In the genomic region with DNA sequence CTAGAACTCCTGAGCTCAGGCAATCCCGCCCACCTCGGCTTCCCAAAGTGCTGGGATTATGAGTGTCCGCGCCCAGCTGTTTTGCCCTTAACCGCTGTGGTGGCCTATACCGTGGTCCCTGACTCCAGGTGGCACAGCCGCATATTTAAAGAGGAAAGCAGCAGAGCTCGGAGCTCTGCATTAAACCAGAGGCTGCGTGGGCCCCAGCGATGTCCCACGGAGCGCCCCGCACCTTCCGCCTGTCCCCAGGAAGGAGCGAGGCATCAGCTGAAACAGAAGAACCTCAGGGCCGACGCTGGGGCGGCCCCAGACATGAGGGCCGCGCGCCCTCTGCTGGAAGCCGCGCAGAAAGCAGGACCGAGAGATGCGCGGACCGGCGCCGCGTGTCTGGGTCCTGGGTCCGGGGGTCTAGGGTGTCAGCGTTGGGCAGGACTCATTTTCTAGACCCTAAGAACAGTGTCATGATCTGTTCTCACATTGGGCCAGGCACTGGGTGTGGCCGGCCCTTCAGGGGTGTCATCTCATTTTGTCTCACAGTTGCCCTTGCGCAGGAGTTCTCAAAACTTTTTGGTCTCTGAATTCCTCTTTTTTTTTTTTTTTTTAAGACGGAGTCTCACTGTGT, we compare ENCODE assay signal across 8 cellular contexts. TPM values are rescaled to one million over a fixed set of nuclear protein-coding genes. Genes with fewer than 3 reads are reported as not detected.
A peak's percentile ranks its signal among the peaks of the same experiment; 100 is the strongest.
DNase-seq lines count a peak whose midpoint lies in the region; ATAC-seq and TF ChIP-seq lines count a peak whose summit lies in the region.

No MANE protein-coding gene starts in this region.

- H3K27me3 ChIP-seq in DOHH2 (ENCODE audit: control insufficient read depth, low read length) = peaks cover 16% of the 10 kb centered on the region
- H3K27me3 ChIP-seq in ovary = no peaks in the 10 kb centered on the region
- H3K27me3 ChIP-seq in testis = no peaks in the 10 kb centered on the region

- TF ChIP-seq EP300 in ovary (IDR thresholded peaks at IDR 0.05) = no peak

- no peaks in the 10 kb centered on the region for H3K9me2 ChIP-seq in DOHH2 (replicated peaks; ENCODE audit: control insufficient read depth, low read length)

- no peak overlapping the region for H3K4me3 Mint-ChIP-seq in activated T-helper 17 cell treated with anti-CD3 and anti-CD28 coated beads, Interleukin-2, amount 50 U/mL, for 72 hours

- peak; percentile 90 for TF ChIP-seq CTCF in DOHH2 (IDR thresholded peaks at IDR 0.05; ENCODE audit: low read depth, low read length, poor library complexity, severe bottlenecking)
- TF ChIP-seq CTCF in foreskin fibroblast (IDR thresholded peaks at IDR 0.05; ENCODE audit: low read depth, low read length) = peak; percentile 92
- TF ChIP-seq CTCF in ovary (IDR thresholded peaks at IDR 0.05) = peak; percentile 54 to 72 (median 65)
- peak; percentile 88 to 94 (median 89) for TF ChIP-seq CTCF in testis (IDR thresholded peaks at IDR 0.05)

- peaks cover 6% of the 10 kb centered on the region for H3F3A ChIP-seq in DOHH2 (ENCODE audit: control insufficient read depth, insufficient read depth)

- H4K20me1 ChIP-seq in DOHH2 (ENCODE audit: control insufficient read depth, insufficient read depth, low read depth, low read length) = no peaks in the 10 kb centered on the region

- no peaks in the 10 kb centered on the region for H3K79me2 ChIP-seq in DOHH2 (ENCODE audit: control insufficient read depth, low read length)

- no peaks in the 10 kb centered on the region for H3K9me3 ChIP-seq in DOHH2 (ENCODE audit: control insufficient read depth, insufficient read depth, low read length)
- H3K9me3 ChIP-seq in ovary = no peaks in the 10 kb centered on the region
- no peaks in the 10 kb centered on the region for H3K9me3 ChIP-seq in testis

- H3K9me3 Mint-ChIP-seq in activated T-helper 17 cell treated with anti-CD3 and anti-CD28 coated beads, Interleukin-2, amount 50 U/mL, for 72 hours = no peaks in the 10 kb centered on the region

- H3K36me3 Mint-ChIP-seq in activated T-helper 17 cell treated with anti-CD3 and anti-CD28 coated beads, Interleukin-2, amount 50 U/mL, for 72 hours (ENCODE audit: low read depth) = no peaks in the 10 kb centered on the region

- no peak overlapping the region for H3K27ac Mint-ChIP-seq in activated T-helper 17 cell treated with anti-CD3 and anti-CD28 coated beads, Interleukin-2, amount 50 U/mL, for 72 hours

- peak overlapping the region; percentile 32 for H3K4me2 ChIP-seq in DOHH2 (ENCODE audit: low read length)

- whole genome bisulfite sequencing in ovary, 3 donors = 12 to 16% (median 15%) methylated on average over 31 to 35 of the region's 35 CpGs
- 13 to 18% methylated on average over 21 to 29 of the region's 35 CpGs for WGBS in testis, 2 donors

- H3K4me1 Mint-ChIP-seq in activated T-helper 17 cell treated with anti-CD3 and anti-CD28 coated beads, Interleukin-2, amount 50 U/mL, for 72 hours = no peaks in the 10 kb centered on the region

- intact Hi-C loops in ovary (cut with DNase I) (loop anchor here in 2 of 4 donors (5.0 to 10.0 kb wide), 3 partner anchors 179 to 349 kb away; no protein-coding TSS in a partner anchor), testis (cut with DNase I; ENCODE audit: low total_unique reads) (loop anchor here (5.0 to 10.0 kb wide), 2 partner anchors 34 to 342 kb away; no protein-coding TSS in a partner anchor)

- ATAC-seq in activated T-helper 17 cell treated with anti-CD3 and anti-CD28 coated beads, Interleukin-2, amount 50 U/mL, for 72 hours (replicated peaks) = peak; percentile 90
- no peak for ATAC-seq in GM18502 (IDR thresholded peaks at IDR 0.05; ENCODE audit: poor library complexity, unreplicated experiment)

- DNase-seq in HuH-7 (ENCODE audit: low spot score) (peak; percentile 85), SHP77 (lab: John Stamatoyannopoulos, UW) (peak; percentile 66 to 75), foreskin fibroblast (peak; percentile 50 to 85), ovary (peak; percentile 38 to 79 (median 50)), testis (peak; percentile 88)

- no peak overlapping the region for H3K4me3 ChIP-seq in DOHH2 (ENCODE audit: low read length)
- H3K4me3 ChIP-seq in foreskin fibroblast (ENCODE audit: low read depth in 1 of 2, low read length in 2 of 2) = no peak overlapping the region
- H3K4me3 ChIP-seq in ovary = no peak overlapping the region
- H3K4me3 ChIP-seq in testis = no peak overlapping the region

- peaks cover 38% of the 10 kb centered on the region for H3K4me1 ChIP-seq in DOHH2 (ENCODE audit: control insufficient read depth, low read length)
- H3K4me1 ChIP-seq in ovary (ENCODE audit: insufficient read depth) = no peaks in the 10 kb centered on the region
- H3K4me1 ChIP-seq in testis = no peaks in the 10 kb centered on the region

- peaks cover 4% of the 10 kb centered on the region for H3K27me3 Mint-ChIP-seq in activated T-helper 17 cell treated with anti-CD3 and anti-CD28 coated beads, Interleukin-2, amount 50 U/mL, for 72 hours

- TF ChIP-seq POLR2A in ovary (IDR thresholded peaks at IDR 0.05) = no peak
- TF ChIP-seq POLR2A in testis (IDR thresholded peaks at IDR 0.05) = no peak

- H3K36me3 ChIP-seq in DOHH2 (ENCODE audit: control insufficient read depth, low read length) (no peaks in the 10 kb centered on the region), ovary (no peaks in the 10 kb centered on the region), testis (ENCODE audit: low read depth, missing control alignments) (no peaks in the 10 kb centered on the region)

- H3K27ac ChIP-seq in DOHH2 (ENCODE audit: low read depth, low read length) (no peak overlapping the region), ovary (no peak overlapping the region), testis (no peak overlapping the region)

RNA-seq across cellular contexts. Expression of a gene that starts 37.7 kb away (rescaled TPM):
- under 1 TPM; 0.11 to 0.45 TPM for total RNA-seq in activated T-helper 17 cell treated with anti-CD3 and anti-CD28 coated beads, Interleukin-2, amount 50 U/mL, for 72 hours
- 1 to 10 TPM in 6 of 7 donors, under 1 TPM in 1; 0.48 to 5.7 (median 1.8) TPM for total RNA-seq in ovary
- polyA plus RNA-seq in ovary = 1 to 10 TPM in 1 of 2 donors, under 1 TPM in 1; 0.63 to 3.3 TPM
- total RNA-seq in testis = 100 to 1,000 TPM in 1 of 2 donors, 10 to 100 TPM in 1; 86.3 to 136 TPM
- polyA plus RNA-seq in testis (ENCODE audit: insufficient read depth, low read depth, low replicate concordance) = 35.9 TPM

RNA-seq across cellular contexts. Expression of a gene that starts 49.6 kb away (rescaled TPM):
- 1 to 10 TPM; 1.5 to 1.7 TPM for total RNA-seq in activated T-helper 17 cell treated with anti-CD3 and anti-CD28 coated beads, Interleukin-2, amount 50 U/mL, for 72 hours
- 10 to 100 TPM in 2 of 7 donors, 1 to 10 TPM in 5; 2.4 to 16.1 (median 6.1) TPM for total RNA-seq in ovary
- polyA plus RNA-seq in ovary = 10 to 100 TPM; 10.4 to 35.6 TPM
- 10 to 100 TPM in 1 of 2 donors, 1 to 10 TPM in 1; 8.3 to 14.9 TPM for total RNA-seq in testis
- polyA plus RNA-seq in testis (ENCODE audit: insufficient read depth, low read depth, low replicate concordance) = 24.6 TPM

Comparison
In these comparisons a context has a peak if more than half of its experiments do, and no peak if none do; other contexts are left out.
1. RNA of a gene that starts 37.7 kb away (total RNA-seq): 86.3 to 136 TPM in testis; 0.48 to 5.7 TPM in ovary and 0.11 to 0.45 TPM in activated T-helper 17 cell treated with anti-CD3 and anti-CD28 coated beads, Interleukin-2, amount 50 U/mL, for 72 hours; every median in the first group is over 10 times any median in the second.
2. Peak in every context shown above with its lines, with median percentiles within 50 percentile points of each other: CTCF ChIP-seq and DNase-seq.